In the genomic region with DNA sequence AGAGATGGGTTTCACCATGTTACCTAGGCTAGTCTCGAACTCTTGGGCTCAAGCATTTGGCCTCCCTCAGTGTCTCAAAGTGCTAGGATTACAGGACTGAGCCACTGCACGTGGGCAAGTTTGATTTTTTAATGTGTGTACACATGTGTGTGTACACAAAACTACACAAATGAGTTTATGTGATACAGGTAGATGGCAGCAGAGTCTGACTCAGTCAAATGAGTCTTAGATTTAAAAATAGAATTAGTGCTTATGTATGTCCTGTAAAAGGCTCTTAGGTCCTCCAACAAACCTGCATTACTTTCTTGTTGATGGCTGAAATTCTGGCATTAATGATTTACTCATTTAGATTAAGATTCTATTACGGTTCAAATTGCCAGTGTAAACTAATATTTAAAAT, we compare ENCODE assay signal across 19 cellular contexts.
DNase-seq lines count a peak whose midpoint lies in the region; ATAC-seq and TF ChIP-seq lines count a peak whose summit lies in the region.
"Had no signal": no experiment of that assay in that cellular context is flagged by ENCODE, and none has a peak within 500 bp of the region (broad histone marks: within the 10 kb centered on the region; RNA-seq: fewer than 3 reads in every experiment).

No MANE protein-coding gene starts in this region.

- H3K4me1 ChIP-seq in BE2C (no peaks in the 10 kb centered on the region; the same call in 1 of the 2 replicates), Loucy (ENCODE audit: insufficient read depth, low read length, poor library complexity, severe bottlenecking) (no peaks in the 10 kb centered on the region), body of pancreas (no peaks in the 10 kb centered on the region), tibial artery (no peaks in the 10 kb centered on the region)
- H3K4me1 ChIP-seq: ascending aorta had no signal

- DNase-seq in BE2C (no peak), amniotic epithelial cell (ENCODE audit: low read depth) (peak; percentile 6), left kidney (ENCODE audit: low read depth, low spot score) (peak; percentile 9), body of pancreas (no peak), tibial artery (no peak), CD1c-positive myeloid dendritic cell (ENCODE audit: extremely low spot score) (no peak)
- DNase-seq: activated CD4-positive, alpha-beta T cell treated with anti-CD3 and anti-CD28 coated beads, Interleukin-2, amount 50 U/mL, for 4 hours; activated naive CD4-positive, alpha-beta T cell treated with anti-CD3 and anti-CD28 coated beads for 36 hours; activated T-cell treated with anti-CD3 and anti-CD28 coated beads for 4 hours; foreskin melanocyte; GDM1; NCI-H2029 treated with DMSO at 0.1 percent for 48 hours; NCI-H526 treated with DMSO at 0.1 percent for 48 hours; ovary; stimulated activated CD4-positive, alpha-beta T cell treated with anti-CD3 and anti-CD28 coated beads, Interleukin-2, amount 100 ng/mL, for 48 hours; T-helper 1 cell had no signal

- H4K20me1 ChIP-seq in Loucy (ENCODE audit: insufficient read depth, low read length, poor library complexity, severe bottlenecking) = no peaks in the 10 kb centered on the region

- H3K79me2 ChIP-seq in Loucy (ENCODE audit: insufficient read depth, low read length) = no peaks in the 10 kb centered on the region

- no peak overlapping the region for H3K9ac ChIP-seq in Loucy (ENCODE audit: low read depth, low read length, poor library complexity, severe bottlenecking)

- H3K27ac ChIP-seq in body of pancreas (no peak overlapping the region), tibial artery (no peak overlapping the region)
- H3K27ac ChIP-seq: ascending aorta, ovary, VCaP had no signal

- intact Hi-C loops in body of pancreas (cut with DNase I) (no loop called here), tibial artery (cut with DNase I; ENCODE audit: low total_unique reads) (no loop called here)

- no peaks in the 10 kb centered on the region for H3F3A ChIP-seq in Loucy (ENCODE audit: low read depth)

- TF ChIP-seq POLR2A in body of pancreas (IDR thresholded peaks at IDR 0.05) = no peak

- no peak overlapping the region for H3K4me3 ChIP-seq in BE2C (ENCODE audit: low read depth, low read length)
- no peak overlapping the region for H3K4me3 ChIP-seq in Loucy (ENCODE audit: low read length, poor library complexity, severe bottlenecking)
- H3K4me3 ChIP-seq in body of pancreas = no peak overlapping the region
- H3K4me3 ChIP-seq in tibial artery = no peak overlapping the region
- H3K4me3 ChIP-seq: ascending aorta, ovary had no signal

- H3K9me3 ChIP-seq in BE2C (no peaks in the 10 kb centered on the region), Loucy (ENCODE audit: insufficient read depth, low read depth, low read length) (no peaks in the 10 kb centered on the region), body of pancreas (no peaks in the 10 kb centered on the region), tibial artery (no peaks in the 10 kb centered on the region)
- H3K9me3 ChIP-seq: ascending aorta, ovary had no signal

- H3K27me3 ChIP-seq in BE2C = no peaks in the 10 kb centered on the region
- H3K27me3 ChIP-seq in Loucy (ENCODE audit: insufficient read depth, low read length, poor library complexity, severe bottlenecking) = no peaks in the 10 kb centered on the region
- H3K27me3 ChIP-seq in body of pancreas = no peaks in the 10 kb centered on the region
- H3K27me3 ChIP-seq in tibial artery = no peaks in the 10 kb centered on the region
- H3K27me3 ChIP-seq: ascending aorta, ovary had no signal

- H3K36me3 ChIP-seq in BE2C (no peaks in the 10 kb centered on the region), Loucy (ENCODE audit: insufficient read depth, low read length) (no peaks in the 10 kb centered on the region), body of pancreas (replicated peaks in 1 of 2; ENCODE audit: insufficient read depth in 1 of 2, low read depth in 2 of 2) (no peaks in the 10 kb centered on the region), tibial artery (no peaks in the 10 kb centered on the region)
- H3K36me3 ChIP-seq: ascending aorta, ovary had no signal

- H3K4me2 ChIP-seq in Loucy (ENCODE audit: low read depth, low read length, poor library complexity, severe bottlenecking) = no peak overlapping the region

- no peak overlapping the region for H2AFZ ChIP-seq in Loucy (ENCODE audit: low read length)

- 27 to 38% methylated on average over 3 of the region's 3 CpGs for WGBS in body of pancreas, 2 donors

- no peaks in the 10 kb centered on the region for H3K9me2 ChIP-seq in Loucy (replicated peaks; ENCODE audit: low read depth, low read length)

- TF ChIP-seq CTCF in BE2C (IDR thresholded peaks at IDR 0.05; ENCODE audit: low read depth, low read length) (peak; percentile 24), Loucy (conservative IDR thresholded peaks at IDR 0.05; ENCODE audit: low read length) (peak; percentile 36; the same call in 1 of the 2 replicates), body of pancreas (IDR thresholded peaks at IDR 0.05) (peak in 1 of 7 experiments; percentile 16), tibial artery (IDR thresholded peaks at IDR 0.05) (no peak)

- ATAC-seq in body of pancreas = no peak

Comparison
In these comparisons a context has a peak if more than half of its experiments do, and no peak if none do; other contexts are left out.
1. DNase-seq: peak in amniotic epithelial cell (single experiment) and left kidney (single experiment); none in BE2C (single experiment), body of pancreas (0 of 4), tibial artery (0 of 2) and CD1c-positive myeloid dendritic cell (single experiment).
2. CTCF ChIP-seq: peak in BE2C (single experiment) and Loucy (single experiment); none in tibial artery (0 of 2).